Comparison of ENCODE assay signal across 24 cellular contexts in the genomic region with DNA sequence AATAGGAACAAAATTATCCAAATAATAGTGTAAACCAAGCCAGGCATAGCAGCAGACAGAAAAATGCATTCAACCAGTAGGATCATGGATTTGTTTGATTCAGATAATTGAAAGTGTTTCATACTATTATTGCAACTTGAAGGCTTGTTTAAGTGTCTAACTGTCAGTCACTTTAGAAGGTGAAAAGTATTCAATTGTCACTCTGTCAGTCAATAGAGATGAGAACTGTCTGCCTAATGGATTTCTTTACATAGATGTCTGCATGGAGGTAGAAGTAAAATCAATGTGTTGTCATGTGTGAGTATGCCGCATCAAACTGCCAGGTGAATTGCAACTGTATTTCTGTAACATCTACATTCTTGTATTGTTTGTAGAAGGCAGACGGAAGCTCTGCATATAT.
"Had no signal": no experiment of that assay in that cellular context is flagged by ENCODE, and none has a peak within 500 bp of the region (broad histone marks: within the 10 kb centered on the region; RNA-seq: fewer than 3 reads in every experiment).

No MANE protein-coding gene starts in this region.

- H3K4me3 ChIP-seq: coronary artery, dorsolateral prefrontal cortex, esophagus muscularis mucosa, gastrocnemius medialis, heart right ventricle, left lung, lower lobe of right lung, mucosa of descending colon had no signal

- H3K9me3 Mint-ChIP-seq: mesothelial cell of epicardium; naive B cell; naive thymus-derived CD8-positive, alpha-beta T cell had no signal

- H3K27ac Mint-ChIP-seq: mesothelial cell of epicardium; naive B cell; naive thymus-derived CD8-positive, alpha-beta T cell had no signal

- H3K4me1 ChIP-seq: foreskin keratinocyte, gastrocnemius medialis, left lung, lower lobe of right lung had no signal

- H3K9me3 ChIP-seq: esophagus muscularis mucosa, gastrocnemius medialis, heart right ventricle, left lung, lower lobe of right lung, mucosa of descending colon had no signal

- H3K27ac ChIP-seq: coronary artery, dorsolateral prefrontal cortex, esophagus muscularis mucosa, foreskin keratinocyte, gastrocnemius medialis, heart right ventricle, left lung, lower lobe of right lung had no signal

- H3K36me3 ChIP-seq: gastrocnemius medialis had no signal

- H3K27me3 ChIP-seq: dorsolateral prefrontal cortex, esophagus muscularis mucosa, foreskin keratinocyte, gastrocnemius medialis, heart right ventricle, left lung had no signal

- H3K4me3 Mint-ChIP-seq: mesothelial cell of epicardium; naive B cell; naive thymus-derived CD8-positive, alpha-beta T cell had no signal

- ATAC-seq: foreskin keratinocyte; gastrocnemius medialis; heart right ventricle; left cardiac atrium; left lung; left ventricle myocardium superior; lower lobe of right lung; mucosa of descending colon; naive thymus-derived CD8-positive, alpha-beta T cell had no signal

- FAIRE-seq: endothelial cell of umbilical vein, islet of Langerhans, keratinocyte had no signal

- H3K27me3 Mint-ChIP-seq: naive B cell; naive thymus-derived CD8-positive, alpha-beta T cell had no signal

- DNase-seq: dermis blood vessel endothelial cell; dorsolateral prefrontal cortex; effector CD4-positive, alpha-beta T cell; effector memory CD4-positive, alpha-beta T cell; foreskin keratinocyte; gastrocnemius medialis; glutamatergic neuron; head of caudate nucleus; heart right ventricle; hippocampal formation; left cardiac atrium; left lung; left ventricle myocardium superior; lower lobe of right lung; mesenchymal stem cell; mucosa of descending colon; naive B cell; naive thymus-derived CD8-positive, alpha-beta T cell had no signal
